1 cellular context compared by ENCODE assay signal in the genomic region with DNA sequence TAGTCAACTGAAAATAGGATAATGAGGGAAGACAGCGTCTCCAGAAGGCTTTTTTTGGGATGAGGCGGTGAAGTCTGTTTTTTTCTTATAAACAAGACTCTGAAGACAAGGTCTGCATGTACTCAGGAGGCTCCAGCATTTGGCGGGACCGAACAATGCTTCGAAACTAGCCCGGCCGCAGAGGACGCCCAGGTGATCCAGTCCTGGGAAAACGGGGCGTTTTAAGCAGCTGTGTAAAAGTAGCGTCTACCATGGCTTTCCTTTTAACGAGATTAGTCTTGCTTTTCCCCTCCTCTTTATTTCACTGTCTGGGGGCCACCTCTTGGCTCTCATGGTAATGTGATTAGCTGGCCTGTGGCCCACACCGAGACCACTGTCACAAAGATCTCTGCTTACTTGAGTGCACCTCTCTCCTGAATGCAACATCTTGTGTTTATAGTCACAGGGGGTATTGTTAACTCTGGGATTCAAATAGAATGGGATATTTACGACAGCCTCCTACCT.
TF ChIP-seq lines count a peak whose summit lies in the region.

No MANE protein-coding gene starts in this region.

TF ChIP-seq in HepG2, 621 proteins besides CTCF, POLR2A, EP300 and RAD21:
- no peak for TF ChIP-seq SRY (CRISPR knock-in tag; IDR thresholded peaks at IDR 0.05)
- no peak for TF ChIP-seq ZMAT3 (CRISPR knock-in tag; conservative IDR thresholded peaks at IDR 0.05)
- TF ChIP-seq, protein P1, sequence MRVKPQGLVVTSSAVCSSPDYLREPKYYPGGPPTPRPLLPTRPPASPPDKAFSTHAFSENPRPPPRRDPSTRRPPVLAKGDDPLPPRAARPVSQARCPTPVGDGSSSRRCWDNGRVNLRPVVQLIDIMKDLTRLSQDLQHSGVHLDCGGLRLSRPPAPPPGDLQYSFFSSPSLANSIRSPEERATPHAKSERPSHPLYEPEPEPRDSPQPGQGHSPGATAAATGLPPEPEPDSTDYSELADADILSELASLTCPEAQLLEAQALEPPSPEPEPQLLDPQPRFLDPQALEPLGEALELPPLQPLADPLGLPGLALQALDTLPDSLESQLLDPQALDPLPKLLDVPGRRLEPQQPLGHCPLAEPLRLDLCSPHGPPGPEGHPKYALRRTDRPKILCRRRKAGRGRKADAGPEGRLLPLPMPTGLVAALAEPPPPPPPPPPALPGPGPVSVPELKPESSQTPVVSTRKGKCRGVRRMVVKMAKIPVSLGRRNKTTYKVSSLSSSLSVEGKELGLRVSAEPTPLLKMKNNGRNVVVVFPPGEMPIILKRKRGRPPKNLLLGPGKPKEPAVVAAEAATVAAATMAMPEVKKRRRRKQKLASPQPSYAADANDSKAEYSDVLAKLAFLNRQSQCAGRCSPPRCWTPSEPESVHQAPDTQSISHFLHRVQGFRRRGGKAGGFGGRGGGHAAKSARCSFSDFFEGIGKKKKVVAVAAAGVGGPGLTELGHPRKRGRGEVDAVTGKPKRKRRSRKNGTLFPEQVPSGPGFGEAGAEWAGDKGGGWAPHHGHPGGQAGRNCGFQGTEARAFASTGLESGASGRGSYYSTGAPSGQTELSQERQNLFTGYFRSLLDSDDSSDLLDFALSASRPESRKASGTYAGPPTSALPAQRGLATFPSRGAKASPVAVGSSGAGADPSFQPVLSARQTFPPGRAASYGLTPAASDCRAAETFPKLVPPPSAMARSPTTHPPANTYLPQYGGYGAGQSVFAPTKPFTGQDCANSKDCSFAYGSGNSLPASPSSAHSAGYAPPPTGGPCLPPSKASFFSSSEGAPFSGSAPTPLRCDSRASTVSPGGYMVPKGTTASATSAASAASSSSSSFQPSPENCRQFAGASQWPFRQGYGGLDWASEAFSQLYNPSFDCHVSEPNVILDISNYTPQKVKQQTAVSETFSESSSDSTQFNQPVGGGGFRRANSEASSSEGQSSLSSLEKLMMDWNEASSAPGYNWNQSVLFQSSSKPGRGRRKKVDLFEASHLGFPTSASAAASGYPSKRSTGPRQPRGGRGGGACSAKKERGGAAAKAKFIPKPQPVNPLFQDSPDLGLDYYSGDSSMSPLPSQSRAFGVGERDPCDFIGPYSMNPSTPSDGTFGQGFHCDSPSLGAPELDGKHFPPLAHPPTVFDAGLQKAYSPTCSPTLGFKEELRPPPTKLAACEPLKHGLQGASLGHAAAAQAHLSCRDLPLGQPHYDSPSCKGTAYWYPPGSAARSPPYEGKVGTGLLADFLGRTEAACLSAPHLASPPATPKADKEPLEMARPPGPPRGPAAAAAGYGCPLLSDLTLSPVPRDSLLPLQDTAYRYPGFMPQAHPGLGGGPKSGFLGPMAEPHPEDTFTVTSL (CRISPR knock-in tag; IDR thresholded peaks at IDR 0.05; ENCODE audit: borderline replicate concordance): no peak
- TF ChIP-seq KDM1A (CRISPR knock-in tag; IDR thresholded peaks at IDR 0.05): no peak
- TF ChIP-seq ZNF33A (CRISPR knock-in tag; IDR thresholded peaks at IDR 0.05; ENCODE audit: borderline replicate concordance): no peak
- TF ChIP-seq, protein P2, sequence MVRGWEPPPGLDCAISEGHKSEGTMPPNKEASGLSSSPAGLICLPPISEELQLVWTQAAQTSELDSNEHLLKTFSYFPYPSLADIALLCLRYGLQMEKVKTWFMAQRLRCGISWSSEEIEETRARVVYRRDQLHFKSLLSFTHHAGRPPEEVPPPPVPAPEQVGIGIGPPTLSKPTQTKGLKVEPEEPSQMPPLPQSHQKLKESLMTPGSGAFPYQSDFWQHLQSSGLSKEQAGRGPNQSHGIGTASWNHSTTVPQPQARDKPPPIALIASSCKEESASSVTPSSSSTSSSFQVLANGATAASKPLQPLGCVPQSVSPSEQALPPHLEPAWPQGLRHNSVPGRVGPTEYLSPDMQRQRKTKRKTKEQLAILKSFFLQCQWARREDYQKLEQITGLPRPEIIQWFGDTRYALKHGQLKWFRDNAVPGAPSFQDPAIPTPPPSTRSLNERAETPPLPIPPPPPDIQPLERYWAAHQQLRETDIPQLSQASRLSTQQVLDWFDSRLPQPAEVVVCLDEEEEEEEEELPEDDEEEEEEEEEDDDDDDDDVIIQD (CRISPR knock-in tag; IDR thresholded peaks at IDR 0.05; ENCODE audit: low read depth): no peak
- TF ChIP-seq, protein P3, sequence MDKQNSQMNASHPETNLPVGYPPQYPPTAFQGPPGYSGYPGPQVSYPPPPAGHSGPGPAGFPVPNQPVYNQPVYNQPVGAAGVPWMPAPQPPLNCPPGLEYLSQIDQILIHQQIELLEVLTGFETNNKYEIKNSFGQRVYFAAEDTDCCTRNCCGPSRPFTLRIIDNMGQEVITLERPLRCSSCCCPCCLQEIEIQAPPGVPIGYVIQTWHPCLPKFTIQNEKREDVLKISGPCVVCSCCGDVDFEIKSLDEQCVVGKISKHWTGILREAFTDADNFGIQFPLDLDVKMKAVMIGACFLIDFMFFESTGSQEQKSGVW (CRISPR knock-in tag; IDR thresholded peaks at IDR 0.05; ENCODE audit: borderline replicate concordance): no peak
- no peak for TF ChIP-seq ZNF570 (CRISPR knock-in tag; IDR thresholded peaks at IDR 0.05; ENCODE audit: borderline replicate concordance)
- no peak for TF ChIP-seq TRIM24 (CRISPR knock-in tag; IDR thresholded peaks at IDR 0.05)
- TF ChIP-seq, protein P4, sequence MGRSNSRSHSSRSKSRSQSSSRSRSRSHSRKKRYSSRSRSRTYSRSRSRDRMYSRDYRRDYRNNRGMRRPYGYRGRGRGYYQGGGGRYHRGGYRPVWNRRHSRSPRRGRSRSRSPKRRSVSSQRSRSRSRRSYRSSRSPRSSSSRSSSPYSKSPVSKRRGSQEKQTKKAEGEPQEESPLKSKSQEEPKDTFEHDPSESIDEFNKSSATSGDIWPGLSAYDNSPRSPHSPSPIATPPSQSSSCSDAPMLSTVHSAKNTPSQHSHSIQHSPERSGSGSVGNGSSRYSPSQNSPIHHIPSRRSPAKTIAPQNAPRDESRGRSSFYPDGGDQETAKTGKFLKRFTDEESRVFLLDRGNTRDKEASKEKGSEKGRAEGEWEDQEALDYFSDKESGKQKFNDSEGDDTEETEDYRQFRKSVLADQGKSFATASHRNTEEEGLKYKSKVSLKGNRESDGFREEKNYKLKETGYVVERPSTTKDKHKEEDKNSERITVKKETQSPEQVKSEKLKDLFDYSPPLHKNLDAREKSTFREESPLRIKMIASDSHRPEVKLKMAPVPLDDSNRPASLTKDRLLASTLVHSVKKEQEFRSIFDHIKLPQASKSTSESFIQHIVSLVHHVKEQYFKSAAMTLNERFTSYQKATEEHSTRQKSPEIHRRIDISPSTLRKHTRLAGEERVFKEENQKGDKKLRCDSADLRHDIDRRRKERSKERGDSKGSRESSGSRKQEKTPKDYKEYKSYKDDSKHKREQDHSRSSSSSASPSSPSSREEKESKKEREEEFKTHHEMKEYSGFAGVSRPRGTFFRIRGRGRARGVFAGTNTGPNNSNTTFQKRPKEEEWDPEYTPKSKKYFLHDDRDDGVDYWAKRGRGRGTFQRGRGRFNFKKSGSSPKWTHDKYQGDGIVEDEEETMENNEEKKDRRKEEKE (IDR thresholded peaks at IDR 0.05): no peak
